In the genomic region with DNA sequence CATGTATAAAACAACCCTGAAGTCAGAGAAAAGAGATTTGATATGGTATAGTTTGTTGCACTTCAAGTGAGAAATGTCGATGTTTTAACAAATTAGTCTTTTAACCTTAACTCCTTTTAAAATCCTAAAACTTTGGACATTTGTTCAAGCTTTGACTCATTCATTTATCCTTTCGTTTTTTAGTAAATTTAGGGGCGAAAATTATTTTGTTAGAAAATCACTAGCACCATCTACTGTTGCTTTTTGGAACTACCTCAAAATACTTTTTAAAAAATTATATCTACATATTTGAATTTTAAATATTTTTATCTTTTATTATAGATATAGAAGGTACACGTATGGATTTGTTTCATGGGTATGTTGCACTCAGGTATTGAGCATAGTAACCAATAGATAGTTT, we compare ENCODE assay signal across 8 cellular contexts.
A peak's percentile ranks its signal among the peaks of the same experiment; 100 is the strongest.
DNase-seq lines count a peak whose midpoint lies in the region; ATAC-seq, FAIRE-seq and TF ChIP-seq lines count a peak whose summit lies in the region.

No MANE protein-coding gene starts in this region.

- peak overlapping the region; percentile 38 for H3K4me2 ChIP-seq in hepatocyte

- H3K4me1 ChIP-seq in left ventricle myocardium inferior (no peaks in the 10 kb centered on the region), hepatocyte (ENCODE audit: insufficient read depth) (no peaks in the 10 kb centered on the region), ovary (ENCODE audit: insufficient read depth) (no peaks in the 10 kb centered on the region)

- no peaks in the 10 kb centered on the region for H3K9me2 ChIP-seq in hepatocyte (replicated peaks; ENCODE audit: insufficient read depth)

- no peaks in the 10 kb centered on the region for H4K20me1 ChIP-seq in hepatocyte (ENCODE audit: insufficient read depth, poor library complexity, severe bottlenecking)

- no peak for DNase-seq in left ventricle myocardium inferior
- no peak for DNase-seq in Right ventricle myocardium superior
- no peak for DNase-seq in hepatocyte (ENCODE audit: low spot score)
- DNase-seq in MG63, result no peak
- DNase-seq in ovary, result no peak
- DNase-seq in GM19239 (ENCODE audit: insufficient read length, low spot score), result no peak

- H3K27me3 ChIP-seq in left ventricle myocardium inferior (ENCODE audit: low read depth) (no peaks in the 10 kb centered on the region), hepatocyte (no peaks in the 10 kb centered on the region), MG63 (no peaks in the 10 kb centered on the region), ovary (no peaks in the 10 kb centered on the region)

- H2AFZ ChIP-seq in hepatocyte, result peak overlapping the region; percentile 1

- no peaks in the 10 kb centered on the region for H3K79me2 ChIP-seq in hepatocyte

- H3K27ac ChIP-seq in left ventricle myocardium inferior (replicated peaks) (no peak overlapping the region), hepatocyte (no peak overlapping the region), ovary (no peak overlapping the region)

- H3K36me3 ChIP-seq in left ventricle myocardium inferior, result no peaks in the 10 kb centered on the region
- no peaks in the 10 kb centered on the region for H3K36me3 ChIP-seq in hepatocyte (replicated peaks; ENCODE audit: insufficient read depth, low read depth)
- no peaks in the 10 kb centered on the region for H3K36me3 ChIP-seq in MG63
- no peaks in the 10 kb centered on the region for H3K36me3 ChIP-seq in ovary

- TF ChIP-seq CTCF in left ventricle myocardium inferior (IDR thresholded peaks at IDR 0.05; ENCODE audit: borderline replicate concordance) (peak; percentile 53), hepatocyte (IDR thresholded peaks at IDR 0.05; ENCODE audit: poor library complexity) (peak; percentile 61), ovary (IDR thresholded peaks at IDR 0.05) (no peak)

- H3K4me3 ChIP-seq in left ventricle myocardium inferior (no peak overlapping the region), hepatocyte (no peak overlapping the region), MG63 (no peak overlapping the region), ovary (no peak overlapping the region)

- H3K9me3 ChIP-seq in left ventricle myocardium inferior (replicated peaks) (no peaks in the 10 kb centered on the region), hepatocyte (ENCODE audit: low read depth) (no peaks in the 10 kb centered on the region), MG63 (no peaks in the 10 kb centered on the region), ovary (no peaks in the 10 kb centered on the region)

- ATAC-seq in Right ventricle myocardium superior (ENCODE audit: poor library complexity) (no peak), GM18519 (IDR thresholded peaks at IDR 0.05; ENCODE audit: low FRiP score, unreplicated experiment) (no peak)

- 18% methylated on average over 4 of the region's 4 CpGs for WGBS in hepatocyte (ENCODE audit: low lambda C conversion rate, missing lambda C conversion rate)
- 3 to 7% (median 4%) methylated on average over 4 of the region's 4 CpGs for WGBS in ovary, 3 donors

- intact Hi-C loops in left ventricle myocardium inferior (cut with micrococcal nuclease), result loop anchor here (10.0 kb wide), 1 partner anchor 430 kb away; no protein-coding TSS in a partner anchor
- intact Hi-C loops in Right ventricle myocardium superior (cut with DNase I), result loop anchor here (10.0 kb wide), 1 partner anchor 430 kb away; no protein-coding TSS in a partner anchor
- intact Hi-C loops in ovary (cut with DNase I), result no loop called here

- FAIRE-seq in TTC549 (lab: Jason Lieb, UNC) (peak; percentile 86), GM19239 (lab: Jason Lieb, UNC) (no peak)

- no peak for TF ChIP-seq EP300 in ovary (IDR thresholded peaks at IDR 0.05)

- TF ChIP-seq POLR2A in ovary (IDR thresholded peaks at IDR 0.05), result no peak

Comparison
In these comparisons a context has a peak if more than half of its experiments do, and no peak if none do; other contexts are left out.
1. CTCF ChIP-seq: peak in left ventricle myocardium inferior (single experiment) and hepatocyte (single experiment); none in ovary (0 of 3).
2. intact Hi-C loops: an anchor here in left ventricle myocardium inferior (10.0 kb wide) and Right ventricle myocardium superior (10.0 kb wide); none called in ovary.